In the genomic region with DNA sequence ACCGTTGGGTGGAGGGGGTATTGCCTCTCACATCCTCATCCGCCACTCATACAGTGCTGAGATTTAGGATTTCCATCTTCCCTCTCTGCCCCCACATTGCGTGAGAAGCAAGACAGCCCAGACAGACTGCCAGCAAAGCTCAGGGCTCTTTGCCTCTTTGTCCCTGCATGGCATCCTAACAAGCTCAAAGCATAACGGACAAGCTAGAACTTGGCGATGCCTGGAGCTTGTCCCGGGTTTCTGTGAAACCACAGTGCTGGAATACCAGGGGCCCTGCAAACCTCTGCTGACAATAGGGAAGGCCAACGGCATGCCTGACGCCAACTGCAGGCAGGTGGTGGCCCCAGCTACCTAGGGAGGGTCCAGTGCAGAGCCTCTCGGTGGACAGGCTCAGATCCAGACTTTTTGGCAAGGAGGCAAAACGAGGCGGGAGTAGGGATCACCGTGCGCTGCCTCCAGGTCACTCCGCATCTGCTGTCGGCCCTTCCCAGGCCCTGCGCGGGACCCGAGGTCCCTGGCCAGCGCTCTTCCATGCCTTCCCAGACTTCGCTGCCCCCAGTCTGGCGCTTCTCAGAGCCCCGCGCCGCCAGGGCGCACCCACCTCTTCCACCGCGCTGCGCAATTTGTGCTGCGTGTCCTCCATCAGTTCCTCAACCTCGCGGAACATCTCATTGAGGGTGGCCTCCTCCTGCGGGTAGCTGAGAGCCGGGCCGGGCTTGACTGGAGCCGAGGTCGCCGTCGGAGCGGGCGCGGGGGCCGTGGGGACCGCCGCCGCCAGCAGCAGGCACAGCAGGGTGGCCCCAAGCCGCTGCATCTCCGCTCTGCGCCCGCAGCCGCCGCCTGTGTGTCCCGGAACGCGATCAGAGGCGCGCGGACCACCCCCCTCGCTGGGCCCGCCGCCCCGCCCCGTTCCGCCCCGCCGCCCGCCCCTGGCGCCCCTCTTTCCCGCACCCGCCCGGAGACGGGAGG, we compare ENCODE assay signal across 2 cellular contexts.
TF ChIP-seq lines count a peak whose summit lies in the region.

A gene (minus strand): TSS at position 858 of the 969 bp plus-strand sequence. CDS start 44 bp downstream, at position 814.

TF ChIP-seq in IMR-90, 13 proteins besides CTCF, POLR2A, EP300 and RAD21:
- TF ChIP-seq CHD1 (IDR thresholded peaks at IDR 0.05; ENCODE audit: low read depth, low read length) (peak; percentile 60; the same call in 1 of the 2 replicates), SMC3 (IDR thresholded peaks at IDR 0.05; ENCODE audit: low read depth, low read length) (no peak)

TF ChIP-seq in liver, 16 proteins besides CTCF, POLR2A, EP300 and RAD21:
- TF ChIP-seq GABPA (IDR thresholded peaks at IDR 0.05 in 1 of 2, conservative IDR thresholded peaks at IDR 0.05 in 1 of 2): no peak
- TF ChIP-seq, protein P1, sequence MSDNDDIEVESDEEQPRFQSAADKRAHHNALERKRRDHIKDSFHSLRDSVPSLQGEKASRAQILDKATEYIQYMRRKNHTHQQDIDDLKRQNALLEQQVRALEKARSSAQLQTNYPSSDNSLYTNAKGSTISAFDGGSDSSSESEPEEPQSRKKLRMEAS (IDR thresholded peaks at IDR 0.05): no peak
- TF ChIP-seq FOXA1 (IDR thresholded peaks at IDR 0.05): no peak
- TF ChIP-seq, protein P2, sequence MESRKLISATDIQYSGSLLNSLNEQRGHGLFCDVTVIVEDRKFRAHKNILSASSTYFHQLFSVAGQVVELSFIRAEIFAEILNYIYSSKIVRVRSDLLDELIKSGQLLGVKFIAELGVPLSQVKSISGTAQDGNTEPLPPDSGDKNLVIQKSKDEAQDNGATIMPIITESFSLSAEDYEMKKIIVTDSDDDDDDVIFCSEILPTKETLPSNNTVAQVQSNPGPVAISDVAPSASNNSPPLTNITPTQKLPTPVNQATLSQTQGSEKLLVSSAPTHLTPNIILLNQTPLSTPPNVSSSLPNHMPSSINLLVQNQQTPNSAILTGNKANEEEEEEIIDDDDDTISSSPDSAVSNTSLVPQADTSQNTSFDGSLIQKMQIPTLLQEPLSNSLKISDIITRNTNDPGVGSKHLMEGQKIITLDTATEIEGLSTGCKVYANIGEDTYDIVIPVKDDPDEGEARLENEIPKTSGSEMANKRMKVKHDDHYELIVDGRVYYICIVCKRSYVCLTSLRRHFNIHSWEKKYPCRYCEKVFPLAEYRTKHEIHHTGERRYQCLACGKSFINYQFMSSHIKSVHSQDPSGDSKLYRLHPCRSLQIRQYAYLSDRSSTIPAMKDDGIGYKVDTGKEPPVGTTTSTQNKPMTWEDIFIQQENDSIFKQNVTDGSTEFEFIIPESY (IDR thresholded peaks at IDR 0.05): no peak
- no peak for TF ChIP-seq FOXA2 (IDR thresholded peaks at IDR 0.05)
- no peak for TF ChIP-seq YY1 (IDR thresholded peaks at IDR 0.05)
- no peak for TF ChIP-seq EGR1 (IDR thresholded peaks at IDR 0.05; ENCODE audit: low read depth in 2 of 2)
- TF ChIP-seq SP1 (IDR thresholded peaks at IDR 0.05): no peak
TF ChIP-seq in liver: peak in this region for 0.
